27 cellular contexts compared by ENCODE assay signal in the genomic region with DNA sequence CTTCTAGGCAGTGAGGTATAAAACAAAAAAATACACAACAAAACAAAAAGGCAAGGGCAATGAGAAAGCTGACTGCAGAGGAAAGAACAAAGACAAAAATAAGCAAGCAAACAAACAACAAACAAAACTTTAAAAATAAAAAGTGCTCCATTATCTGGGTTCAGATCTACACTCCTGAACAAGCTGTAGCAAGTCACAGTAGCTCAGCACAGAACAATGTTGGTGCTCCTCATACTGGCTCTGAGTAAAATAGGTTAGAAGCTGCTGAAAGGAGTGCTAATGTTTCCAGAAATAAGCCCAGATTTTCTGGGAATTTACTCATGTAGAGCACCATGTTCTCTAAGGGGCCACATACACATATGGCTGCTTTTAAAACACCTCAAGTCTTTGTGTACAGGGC.
"Had no signal": no experiment of that assay in that cellular context is flagged by ENCODE, and none has a peak within 500 bp of the region (broad histone marks: within the 10 kb centered on the region; RNA-seq: fewer than 3 reads in every experiment).

No MANE protein-coding gene starts in this region.

- H3K4me1 ChIP-seq: gastroesophageal sphincter, tibial artery had no signal

- H3K27ac ChIP-seq: gastroesophageal sphincter, hepatocyte, ovary, right lobe of liver, stomach, tibial artery had no signal

- ATAC-seq: activated CD4-positive, alpha-beta T cell treated with anti-CD3 and anti-CD28 coated beads for 36 hours; activated T-helper 17 cell treated with anti-CD3 and anti-CD28 coated beads, Interleukin-2, amount 50 U/mL, for 72 hours; gastroesophageal sphincter; left colon; naive thymus-derived CD4-positive, alpha-beta T cell; right lobe of liver had no signal

- H3K9me3 Mint-ChIP-seq: activated naive CD4-positive, alpha-beta T cell treated with anti-CD3 and anti-CD28 coated beads, Interleukin-2, amount 50 U/mL, for 24 hours; activated T-helper 17 cell treated with anti-CD3 and anti-CD28 coated beads, Interleukin-2, amount 50 U/mL, for 72 hours; memory B cell had no signal

- H3K36me3 Mint-ChIP-seq: activated naive CD4-positive, alpha-beta T cell treated with anti-CD3 and anti-CD28 coated beads, Interleukin-2, amount 50 U/mL, for 24 hours; memory B cell had no signal

- H3K4me3 ChIP-seq: gastroesophageal sphincter, hepatocyte, ovary, right lobe of liver, stomach, tibial artery had no signal

- H3K9me3 ChIP-seq: gastroesophageal sphincter, ovary, right lobe of liver, stomach, tibial artery had no signal

- H3K27ac Mint-ChIP-seq: activated CD4-positive, alpha-beta T cell treated with anti-CD3 and anti-CD28 coated beads for 36 hours; activated naive CD4-positive, alpha-beta T cell treated with anti-CD3 and anti-CD28 coated beads, Interleukin-2, amount 50 U/mL, for 24 hours; activated T-cell treated with anti-CD3 and anti-CD28 coated beads, Interleukin-2, amount 50 U/mL, for 24 hours; activated T-helper 17 cell treated with anti-CD3 and anti-CD28 coated beads, Interleukin-2, amount 50 U/mL, for 72 hours; memory B cell; naive thymus-derived CD4-positive, alpha-beta T cell; progenitor cell of endocrine pancreas had no signal

- H3K4me3 Mint-ChIP-seq: activated CD4-positive, alpha-beta T cell treated with anti-CD3 and anti-CD28 coated beads for 36 hours; activated naive CD4-positive, alpha-beta T cell treated with anti-CD3 and anti-CD28 coated beads, Interleukin-2, amount 50 U/mL, for 24 hours; activated T-cell treated with anti-CD3 and anti-CD28 coated beads, Interleukin-2, amount 50 U/mL, for 24 hours; activated T-helper 17 cell treated with anti-CD3 and anti-CD28 coated beads, Interleukin-2, amount 50 U/mL, for 72 hours; memory B cell had no signal

- DNase-seq: activated CD4-positive, alpha-beta T cell treated with anti-CD3 and anti-CD28 coated beads for 36 hours; activated CD4-positive, alpha-beta T cell treated with anti-CD3 and anti-CD28 coated beads, Interleukin-2, amount 50 U/mL, for 4 hours; activated CD4-positive, CD25-positive, alpha-beta regulatory T cell; activated CD8-positive, alpha-beta memory T cell treated with anti-CD3 and anti-CD28 coated beads, Interleukin-2, amount 50 U/mL, for 48 hours; activated gamma-delta T cell treated with Interleukin-2 at 50 U/mL for 16 hours; activated T-cell treated with anti-CD3 and anti-CD28 coated beads, Interleukin-2, amount 50 U/mL, for 24 hours; anterior cingulate cortex; dermis blood vessel endothelial cell; effector CD4-positive, alpha-beta T cell; erythroblast; kidney; left colon; midbrain; naive thymus-derived CD4-positive, alpha-beta T cell; ovary; right lobe of liver; stimulated activated CD4-positive, alpha-beta T cell treated with anti-CD3 and anti-CD28 coated beads, Interleukin-12 subunit alpha, Interleukin-12 subunit beta, amount 100 ng/mL, for 4 hours; stimulated activated CD4-positive, alpha-beta T cell treated with anti-CD3 and anti-CD28 coated beads, Interleukin-4, amount 100 ng/mL, for 1 hour; stomach; T-helper 1 cell; tibial artery had no signal

- H3K27me3 ChIP-seq: gastroesophageal sphincter, hepatocyte, ovary, right lobe of liver, stomach, tibial artery had no signal

- H3K27me3 Mint-ChIP-seq: activated naive CD4-positive, alpha-beta T cell treated with anti-CD3 and anti-CD28 coated beads, Interleukin-2, amount 50 U/mL, for 24 hours; activated T-cell treated with anti-CD3 and anti-CD28 coated beads, Interleukin-2, amount 50 U/mL, for 24 hours; activated T-helper 17 cell treated with anti-CD3 and anti-CD28 coated beads, Interleukin-2, amount 50 U/mL, for 72 hours; memory B cell; naive thymus-derived CD4-positive, alpha-beta T cell had no signal

- H3K36me3 ChIP-seq: gastroesophageal sphincter, ovary, right lobe of liver, stomach, tibial artery had no signal
